In genomic region chr11:66562275-66562674, GRCh38 we compare ENCODE assay signal across 29 cellular contexts.
"Had no signal": no experiment of that assay in that cellular context is flagged by ENCODE, and none has a peak within 500 bp of the region (broad histone marks: within the 10 kb centered on the region; RNA-seq: fewer than 3 reads in every experiment).

No MANE protein-coding gene starts in this region.

- DNase-seq: activated CD4-positive, alpha-beta memory T cell treated with anti-CD3 and anti-CD28 coated beads, Interleukin-2, amount 10 ng/mL, durations not matched to agents 7 days and 5 days; activated CD4-positive, alpha-beta T cell treated with anti-CD3 and anti-CD28 coated beads for 1 hour; activated CD4-positive, alpha-beta T cell treated with anti-CD3 and anti-CD28 coated beads for 36 hours; activated CD4-positive, alpha-beta T cell treated with anti-CD3 and anti-CD28 coated beads for 48 hours; activated CD4-positive, alpha-beta T cell treated with anti-CD3 and anti-CD28 coated beads, Interleukin-2, amount 10 ng/mL, durations not matched to agents 7 days and 5 days; activated CD4-positive, alpha-beta T cell treated with anti-CD3 and anti-CD28 coated beads, Interleukin-2, amount 50 U/mL, for 48 hours; activated CD4-positive, CD25-positive, alpha-beta regulatory T cell; activated CD8-positive, alpha-beta memory T cell treated with anti-CD3 and anti-CD28 coated beads for 24 hours; activated CD8-positive, alpha-beta memory T cell treated with anti-CD3 and anti-CD28 coated beads, Interleukin-2, amount 10 ng/mL, durations not matched to agents 7 days and 5 days; activated CD8-positive, alpha-beta memory T cell treated with anti-CD3 and anti-CD28 coated beads, Interleukin-2, amount 50 U/mL, for 48 hours; activated CD8-positive, alpha-beta T cell treated with anti-CD3 and anti-CD28 coated beads, Interleukin-2, amount 10 ng/mL, durations not matched to agents 7 days and 5 days; activated effector memory CD4-positive, alpha-beta T cell treated with Interleukin-2 at 50 U/mL for 16 hours; activated gamma-delta T cell; activated naive CD4-positive, alpha-beta T cell treated with anti-CD3 and anti-CD28 coated beads, Interleukin-2, amount 10 ng/mL, durations not matched to agents 7 days and 5 days; activated naive CD4-positive, alpha-beta T cell treated with Interleukin-2 at 50 U/mL for 16 hours; activated naive CD8-positive, alpha-beta T cell treated with anti-CD3 and anti-CD28 coated beads, Interleukin-2, amount 10 ng/mL, durations not matched to agents 7 days and 5 days; activated naive CD8-positive, alpha-beta T cell treated with anti-CD3 and anti-CD28 coated beads, Interleukin-2, amount 50 U/mL, for 24 hours; activated T-cell treated with anti-CD3 and anti-CD28 coated beads, Interleukin-2, amount 50 U/mL, for 24 hours; activated T-cell treated with anti-CD3 and anti-CD28 coated beads, Interleukin-2, amount 50 U/mL, for 48 hours; amygdala; anterior cingulate cortex; T-helper 1 cell; T-helper 2 cell; T-helper 9 cell had no signal

- H3K9me3 ChIP-seq: ascending aorta had no signal

- H3K4me3 ChIP-seq: ascending aorta, cardiac muscle cell had no signal

- ATAC-seq: activated CD4-positive, alpha-beta T cell treated with anti-CD3 and anti-CD28 coated beads for 36 hours; activated CD4-positive, CD25-positive, alpha-beta regulatory T cell treated with anti-CD3 and anti-CD28 coated beads, Interleukin-2, amount 50 U/mL, for 24 hours; activated CD8-positive, alpha-beta memory T cell treated with anti-CD3 and anti-CD28 coated beads, Interleukin-2, amount 10 ng/mL, durations not matched to agents 7 days and 5 days; activated CD8-positive, alpha-beta T cell treated with anti-CD3 and anti-CD28 coated beads, Interleukin-2, amount 10 ng/mL, durations not matched to agents 7 days and 5 days; activated naive CD8-positive, alpha-beta T cell treated with anti-CD3 and anti-CD28 coated beads, Interleukin-2, amount 50 U/mL, for 24 hours; WTC11 had no signal

- H3K27ac ChIP-seq: ascending aorta, cardiac muscle cell, VCaP had no signal

- H3K27me3 ChIP-seq: ascending aorta, cardiac muscle cell had no signal
